ENCODE assay signal across 8 cellular contexts in genomic region chr12:25808604-25809003, GRCh38.
"Had no signal": no experiment of that assay in that cellular context is flagged by ENCODE, and none has a peak within 500 bp of the region (broad histone marks: within the 10 kb centered on the region; RNA-seq: fewer than 3 reads in every experiment).

No MANE protein-coding gene starts in this region.

- H3K4me3 Mint-ChIP-seq: IgD-negative memory B cell had no signal

- DNase-seq: IMR-90, KBM-7, KG1 had no signal

- ATAC-seq: HepG2 had no signal

- H3K36me3 Mint-ChIP-seq: IgD-negative memory B cell had no signal

- H3K27ac ChIP-seq: HL-60, KMS-11 had no signal

- FAIRE-seq: HepG2, HTR-8/SVneo had no signal

- H3K4me2 ChIP-seq: KMS-11 had no signal

- H3K9ac ChIP-seq: KMS-11 had no signal

- H3K27ac Mint-ChIP-seq: IgD-negative memory B cell had no signal
